Comparison of ENCODE assay signal across 8 cellular contexts in genomic region chr7:39566056-39566921, GRCh38. TPM values are rescaled to one million over a fixed set of nuclear protein-coding genes. Genes with fewer than 3 reads are reported as not detected.
DNase-seq lines count a peak whose midpoint lies in the region; TF ChIP-seq lines count a peak whose summit lies in the region.

A gene with protein sequence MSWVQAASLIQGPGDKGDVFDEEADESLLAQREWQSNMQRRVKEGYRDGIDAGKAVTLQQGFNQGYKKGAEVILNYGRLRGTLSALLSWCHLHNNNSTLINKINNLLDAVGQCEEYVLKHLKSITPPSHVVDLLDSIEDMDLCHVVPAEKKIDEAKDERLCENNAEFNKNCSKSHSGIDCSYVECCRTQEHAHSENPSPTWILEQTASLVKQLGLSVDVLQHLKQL (plus strand): TSS chr7:39566404. CDS start chr7:39566419, 15 bp downstream.

- peak within 1 kb of the TSS; percentile 100 for H2AFZ ChIP-seq in SK-N-SH (ENCODE audit: low read depth)

- peak; percentile 90 for DNase-seq in GM06990 (ENCODE audit: extremely low read depth, insufficient read length)
- peak; percentile 38 for DNase-seq in HFF-Myc (ENCODE audit: extremely low read depth, low read depth)
- peak; percentile 60 for DNase-seq in MV-4-11 (lab: John Stamatoyannopoulos, UW)
- peak; percentile 98 for DNase-seq in SK-N-SH
- peak; percentile 85 for DNase-seq in activated naive CD4-positive, alpha-beta T cell treated with anti-CD3 and anti-CD28 coated beads, Interleukin-2, amount 50 U/mL, for 16 hours
- peak; percentile 83 for DNase-seq in globus pallidus (ENCODE audit: low spot score)
- peak; percentile 82 for DNase-seq in occipital lobe (lab: John Stamatoyannopoulos, UW)
- peak; percentile 82 to 85 for DNase-seq in suprapubic skin (ENCODE audit: low spot score in 2 of 2)

- H3K79me2 ChIP-seq in SK-N-SH (ENCODE audit: insufficient read depth): peaks cover 45% of the 10 kb centered on the region

- no peak for TF ChIP-seq RAD21 in SK-N-SH (IDR thresholded peaks at IDR 0.05; ENCODE audit: low read length)

- POLR2A ChIA-PET in SK-N-SH (lab: Yijun Ruan, JAX): interaction anchor here (0.8 to 1.3 kb wide), 4 partner anchors 12 to 57 kb away, joined by 3 to 6 read pairs (median 5); partner anchors contain the start of gene RALA

- peak within 1 kb of the TSS; percentile 80 for H3K4me2 ChIP-seq in SK-N-SH

- H3K4me3 ChIP-seq in GM06990 (replicated peaks; ENCODE audit: low read depth, low read length) (peak within 1 kb of the TSS; percentile 99), HFF-Myc (replicated peaks; ENCODE audit: low read depth, low read length) (peak within 1 kb of the TSS; percentile 88), SK-N-SH (ENCODE audit: low read depth in 2 of 2, low read length in 1 of 2) (peak within 1 kb of the TSS; percentile 72 to 94), suprapubic skin (peak within 1 kb of the TSS; percentile 63)

- peak within 1 kb of the TSS; percentile 69 to 79 for H3K27ac ChIP-seq in SK-N-SH (ENCODE audit: low read depth in 2 of 2, low read length in 1 of 2)
- H3K27ac ChIP-seq in suprapubic skin: peak within 1 kb of the TSS; percentile 66

- H3K36me3 ChIP-seq in GM06990 (ENCODE audit: control insufficient read depth, insufficient read depth, low read length) (no peaks in the 10 kb centered on the region), SK-N-SH (replicated peaks in 1 of 2; ENCODE audit: control insufficient read depth in 1 of 2, insufficient read depth in 2 of 2, low read length in 1 of 2) (peaks cover 28 to 29% of the 10 kb centered on the region in 2 experiments), suprapubic skin (peaks cover 15% of the 10 kb centered on the region)

- H4K20me1 ChIP-seq in SK-N-SH (ENCODE audit: insufficient read depth): no peaks in the 10 kb centered on the region

- H3K9me3 ChIP-seq in SK-N-SH (no peaks in the 10 kb centered on the region), suprapubic skin (no peaks in the 10 kb centered on the region)

- under 1% methylated on average over 54 of the region's 62 CpGs for WGBS in SK-N-SH (ENCODE audit: low lambda C conversion rate)
- WGBS in suprapubic skin: under 1% methylated on average over 37 of the region's 62 CpGs

- TF ChIP-seq EP300 in SK-N-SH (IDR thresholded peaks at IDR 0.05; ENCODE audit: borderline replicate concordance in 1 of 2, low read depth in 1 of 2, low read length in 1 of 2) (peak in 1 of 2 experiments; percentile 26; a peak in 2 of 4 replicates), suprapubic skin (IDR thresholded peaks at IDR 0.05) (no peak)

- peak in 1 of 2 donors; percentile 32 for TF ChIP-seq POLR2A in suprapubic skin (IDR thresholded peaks at IDR 0.05)

- CTCF ChIA-PET in SK-N-SH (lab: Yijun Ruan, JAX): interaction anchor here (0.6 to 3.4 kb wide), 5 partner anchors 14 to 1382 kb away, joined by 3 to 26 read pairs (median 3); partner anchors contain the start of genes MPLKIP and SUGCT

- no peaks in the 10 kb centered on the region for H3K9me2 ChIP-seq in SK-N-SH

- no peak for TF ChIP-seq CTCF in GM06990 (IDR thresholded peaks at IDR 0.05; ENCODE audit: insufficient read depth, low read length, poor library complexity, severe bottlenecking)
- no peak for TF ChIP-seq CTCF in HFF-Myc (IDR thresholded peaks at IDR 0.05; ENCODE audit: low read depth, low read length, missing control alignments)
- TF ChIP-seq CTCF in SK-N-SH (IDR thresholded peaks at IDR 0.05): no peak
- TF ChIP-seq CTCF in suprapubic skin (IDR thresholded peaks at IDR 0.05): no peak

- H3K4me1 ChIP-seq in SK-N-SH (ENCODE audit: control insufficient read depth in 1 of 2, insufficient read depth in 2 of 2, low read depth in 1 of 2, low read length in 1 of 2) (peaks cover 6 to 12% of the 10 kb centered on the region in 2 experiments; a peak in 2 of 4 replicates), suprapubic skin (peaks cover 20% of the 10 kb centered on the region)

- peaks cover 7% of the 10 kb centered on the region for H3F3A ChIP-seq in SK-N-SH (replicated peaks; ENCODE audit: insufficient read depth)

- H3K9ac ChIP-seq in SK-N-SH: peak within 1 kb of the TSS; percentile 72

- H3K27me3 ChIP-seq in GM06990 (replicated peaks; ENCODE audit: control insufficient read depth, insufficient read depth, low read length) (no peaks in the 10 kb centered on the region), SK-N-SH (ENCODE audit: insufficient read depth) (no peaks in the 10 kb centered on the region), suprapubic skin (no peaks in the 10 kb centered on the region)

TF ChIP-seq in SK-N-SH, 30 proteins besides CTCF, POLR2A, EP300 and RAD21 (continues in another document):
- peak; percentile 88 for TF ChIP-seq MXI1 (IDR thresholded peaks at IDR 0.05; ENCODE audit: low read depth, low read length)
- TF ChIP-seq RCOR1 (IDR thresholded peaks at IDR 0.05; ENCODE audit: low read length): peak; percentile 22; the same call in 1 of the 2 replicates
- TF ChIP-seq MEF2A (IDR thresholded peaks at IDR 0.05; ENCODE audit: borderline replicate concordance, low read depth): no peak
- no peak for TF ChIP-seq FOXJ3 (CRISPR knock-in tag; IDR thresholded peaks at IDR 0.05)
- peak; percentile 25; the same call in 1 of the 2 replicates for TF ChIP-seq TCF12 (IDR thresholded peaks at IDR 0.05)
- no peak for TF ChIP-seq RFX5 (IDR thresholded peaks at IDR 0.05; ENCODE audit: low read length)
- TF ChIP-seq GATA2 (CRISPR knock-in tag; IDR thresholded peaks at IDR 0.05): no peak
- peak; percentile 88 for TF ChIP-seq TAF1 (IDR thresholded peaks at IDR 0.05; ENCODE audit: borderline replicate concordance, low read depth, low read length)
- TF ChIP-seq ELF1 (IDR thresholded peaks at IDR 0.05): peak; percentile 36; the same call in 1 of the 2 replicates
- TF ChIP-seq TEAD4 (IDR thresholded peaks at IDR 0.05; ENCODE audit: borderline replicate concordance, insufficient read depth): no peak
- peak; percentile 64; the same call in 1 of the 2 replicates for TF ChIP-seq REST (IDR thresholded peaks at IDR 0.05; ENCODE audit: low read depth, low read length)
- TF ChIP-seq, protein P1, sequence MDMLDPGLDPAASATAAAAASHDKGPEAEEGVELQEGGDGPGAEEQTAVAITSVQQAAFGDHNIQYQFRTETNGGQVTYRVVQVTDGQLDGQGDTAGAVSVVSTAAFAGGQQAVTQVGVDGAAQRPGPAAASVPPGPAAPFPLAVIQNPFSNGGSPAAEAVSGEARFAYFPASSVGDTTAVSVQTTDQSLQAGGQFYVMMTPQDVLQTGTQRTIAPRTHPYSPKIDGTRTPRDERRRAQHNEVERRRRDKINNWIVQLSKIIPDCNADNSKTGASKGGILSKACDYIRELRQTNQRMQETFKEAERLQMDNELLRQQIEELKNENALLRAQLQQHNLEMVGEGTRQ (IDR thresholded peaks at IDR 0.05; ENCODE audit: borderline replicate concordance, low read depth, low read length): no peak
- peak; percentile 79 for TF ChIP-seq SIN3A (IDR thresholded peaks at IDR 0.05; ENCODE audit: borderline replicate concordance, low read depth, low read length)
- TF ChIP-seq USF1 (IDR thresholded peaks at IDR 0.05; ENCODE audit: borderline replicate concordance, low read depth): 0 out of 2 replicates have a peak, but pooled peaks have one; percentile 5
- TF ChIP-seq CHD2 (IDR thresholded peaks at IDR 0.05; ENCODE audit: low read length, partially characterized antibody): peak; percentile 90
- TF ChIP-seq GABPA (IDR thresholded peaks at IDR 0.05; ENCODE audit: low read depth): peak; percentile 99
- no peak for TF ChIP-seq FOSL2 (IDR thresholded peaks at IDR 0.05; ENCODE audit: borderline replicate concordance, low read depth)
- peak; percentile 74 for TF ChIP-seq YY1 (IDR thresholded peaks at IDR 0.05; ENCODE audit: low read depth)
- TF ChIP-seq FOXM1 (IDR thresholded peaks at IDR 0.05; ENCODE audit: low read depth): no peak

RNA-seq across cellular contexts. Expression of the gene that starts here (rescaled TPM):
- polyA plus RNA-seq in SK-N-SH (2012; rRNA removed): 30.7 and 39.8 TPM in 2 replicates
- polyA plus RNA-seq in SK-N-SH (2012; cell fraction: cytosol; rRNA removed): 42.8 and 60.8 TPM in 2 replicates
- 21.6 and 31.7 TPM in 2 replicates for polyA plus RNA-seq in SK-N-SH (2012; cell fraction: nucleus; rRNA removed)
- total RNA-seq in occipital lobe (51.9 TPM), suprapubic skin (10 to 100 TPM; 13.3 to 15.9 (median 14.3) TPM)

Comparison
In these comparisons a context has a peak if more than half of its experiments do, and no peak if none do; other contexts are left out.
1. Peak in every context shown above with its lines: DNase-seq, H3K4me3 ChIP-seq and H3K27ac ChIP-seq.
2. DNase-seq: peak in every context shown above with its lines; median percentile 98 in SK-N-SH; 90 in GM06990; 85 in activated naive CD4-positive, alpha-beta T cell treated with anti-CD3 and anti-CD28 coated beads, Interleukin-2, amount 50 U/mL, for 16 hours; 84 in suprapubic skin; 83 in globus pallidus; 82 in occipital lobe; 60 in MV-4-11; 38 in HFF-Myc.